12 cellular contexts compared by ENCODE assay signal in genomic region chr11:128685383-128686044, GRCh38. TPM values are rescaled to one million over a fixed set of nuclear protein-coding genes. Genes with fewer than 3 reads are reported as not detected.
A peak's percentile ranks its signal among the peaks of the same experiment; 100 is the strongest.
DNase-seq lines count a peak whose midpoint lies in the region; ATAC-seq and TF ChIP-seq lines count a peak whose summit lies in the region.
"Had no signal": no experiment of that assay in that cellular context is flagged by ENCODE, and none has a peak within 500 bp of the region (broad histone marks: within the 10 kb centered on the region; RNA-seq: fewer than 3 reads in every experiment).

No MANE protein-coding gene starts in this region.

- peaks cover 43% of the 10 kb centered on the region for H3K4me1 Mint-ChIP-seq in activated CD4-positive, alpha-beta memory T cell treated with anti-CD3 and anti-CD28 coated beads for 36 hours (ENCODE audit: low read depth)
- peaks cover 36% of the 10 kb centered on the region for H3K4me1 Mint-ChIP-seq in activated CD4-positive, alpha-beta memory T cell treated with anti-CD3 and anti-CD28 coated beads, Interleukin-2, amount 10 ng/mL, durations not matched to agents 7 days and 5 days
- peaks cover 31 to 40% of the 10 kb centered on the region in 2 donors for H3K4me1 Mint-ChIP-seq in stimulated activated naive B cell treated with anti-CD40 and anti-IgM and Interleukin-4, amounts not matched to agents 10 μg/mL and 1 μg/mL and 100 μg/mL, for 72 hours

- peak overlapping the region; percentile 71 for H3K4me3 Mint-ChIP-seq in activated CD4-positive, alpha-beta memory T cell treated with anti-CD3 and anti-CD28 coated beads for 36 hours
- H3K4me3 Mint-ChIP-seq in activated CD4-positive, alpha-beta memory T cell treated with anti-CD3 and anti-CD28 coated beads, Interleukin-2, amount 10 ng/mL, durations not matched to agents 7 days and 5 days: no peak overlapping the region
- H3K4me3 Mint-ChIP-seq in stimulated activated naive B cell treated with anti-CD40 and anti-IgM and Interleukin-4, amounts not matched to agents 10 μg/mL and 1 μg/mL and 100 μg/mL, for 72 hours: peak overlapping the region; percentile 81 to 90

- no peak for TF ChIP-seq CTCF in prostate gland (IDR thresholded peaks at IDR 0.05)

- no peak for TF ChIP-seq POLR2A in prostate gland (IDR thresholded peaks at IDR 0.05)

- no peaks in the 10 kb centered on the region for H3K36me3 Mint-ChIP-seq in activated CD4-positive, alpha-beta memory T cell treated with anti-CD3 and anti-CD28 coated beads for 36 hours
- H3K36me3 Mint-ChIP-seq in activated CD4-positive, alpha-beta memory T cell treated with anti-CD3 and anti-CD28 coated beads, Interleukin-2, amount 10 ng/mL, durations not matched to agents 7 days and 5 days (ENCODE audit: low read depth): no peaks in the 10 kb centered on the region
- H3K36me3 Mint-ChIP-seq in activated naive CD4-positive, alpha-beta T cell treated with anti-CD3 and anti-CD28 coated beads, Interleukin-2, amount 50 U/mL, for 72 hours: peaks cover 0 to 6% of the 10 kb centered on the region in 2 donors
- H3K36me3 Mint-ChIP-seq in stimulated activated naive B cell treated with anti-CD40 and anti-IgM and Interleukin-4, amounts not matched to agents 10 μg/mL and 1 μg/mL and 100 μg/mL, for 72 hours: no peaks in the 10 kb centered on the region

- CTCF ChIA-PET in activated CD4-positive, alpha-beta memory T cell treated with anti-CD3 and anti-CD28 coated beads for 36 hours (lab: Charles Lee): interaction anchor here (1.1 kb wide), 1 partner anchor 72 kb away, joined by 7 read pairs; no protein-coding TSS in a partner anchor
- CTCF ChIA-PET in activated CD4-positive, alpha-beta memory T cell treated with anti-CD3 and anti-CD28 coated beads, Interleukin-2, amount 10 ng/mL, durations not matched to agents 7 days and 5 days (lab: Charles Lee): interaction anchor here (0.6 to 1.8 kb wide), 4 partner anchors 57 to 697 kb away, joined by 3 to 7 read pairs (median 4); no protein-coding TSS in a partner anchor

- no peaks in the 10 kb centered on the region for H3K36me3 ChIP-seq in prostate gland
- H3K36me3 ChIP-seq: pancreas, SJSA1 had no signal

- peaks cover 43% of the 10 kb centered on the region for H3K27me3 ChIP-seq in prostate gland (replicated peaks; ENCODE audit: insufficient read depth)
- H3K27me3 ChIP-seq: SJSA1 had no signal

- intact Hi-C loops in activated CD4-positive, alpha-beta memory T cell treated with anti-CD3 and anti-CD28 coated beads for 36 hours (cut with micrococcal nuclease): no loop called here
- intact Hi-C loops in prostate gland (cut with DNase I) (no loop called here), posterior cingulate gyrus (cut with DNase I) (no loop called here)

- H3K27me3 Mint-ChIP-seq in activated CD4-positive, alpha-beta memory T cell treated with anti-CD3 and anti-CD28 coated beads for 36 hours: peaks cover 33% of the 10 kb centered on the region
- peaks cover 66% of the 10 kb centered on the region for H3K27me3 Mint-ChIP-seq in activated CD4-positive, alpha-beta memory T cell treated with anti-CD3 and anti-CD28 coated beads, Interleukin-2, amount 10 ng/mL, durations not matched to agents 7 days and 5 days
- peaks cover 33 to 47% of the 10 kb centered on the region in 2 donors for H3K27me3 Mint-ChIP-seq in stimulated activated naive B cell treated with anti-CD40 and anti-IgM and Interleukin-4, amounts not matched to agents 10 μg/mL and 1 μg/mL and 100 μg/mL, for 72 hours

- H3K27ac ChIP-seq in prostate gland: no peak overlapping the region
- H3K27ac ChIP-seq: pancreas, SJSA1 had no signal

- H3K9me3 ChIP-seq in iPS-18c (ENCODE audit: control insufficient read depth, insufficient read depth, low read length) (no peaks in the 10 kb centered on the region), prostate gland (no peaks in the 10 kb centered on the region)
- H3K9me3 ChIP-seq: pancreas, SJSA1 had no signal

- no peaks in the 10 kb centered on the region for H3K4me1 ChIP-seq in prostate gland (replicated peaks)
- H3K4me1 ChIP-seq: SJSA1 had no signal

- H3K9me3 Mint-ChIP-seq in activated CD4-positive, alpha-beta memory T cell treated with anti-CD3 and anti-CD28 coated beads for 36 hours: no peaks in the 10 kb centered on the region
- no peaks in the 10 kb centered on the region for H3K9me3 Mint-ChIP-seq in activated CD4-positive, alpha-beta memory T cell treated with anti-CD3 and anti-CD28 coated beads, Interleukin-2, amount 10 ng/mL, durations not matched to agents 7 days and 5 days
- H3K9me3 Mint-ChIP-seq in activated naive CD4-positive, alpha-beta T cell treated with anti-CD3 and anti-CD28 coated beads, Interleukin-2, amount 50 U/mL, for 72 hours: no peaks in the 10 kb centered on the region
- H3K9me3 Mint-ChIP-seq in stimulated activated naive B cell treated with anti-CD40 and anti-IgM and Interleukin-4, amounts not matched to agents 10 μg/mL and 1 μg/mL and 100 μg/mL, for 72 hours: no peaks in the 10 kb centered on the region

- no peak overlapping the region for H3K27ac Mint-ChIP-seq in activated CD4-positive, alpha-beta memory T cell treated with anti-CD3 and anti-CD28 coated beads for 36 hours
- H3K27ac Mint-ChIP-seq in activated CD4-positive, alpha-beta memory T cell treated with anti-CD3 and anti-CD28 coated beads, Interleukin-2, amount 10 ng/mL, durations not matched to agents 7 days and 5 days: no peak overlapping the region
- no peak overlapping the region for H3K27ac Mint-ChIP-seq in activated naive CD4-positive, alpha-beta T cell treated with anti-CD3 and anti-CD28 coated beads, Interleukin-2, amount 50 U/mL, for 72 hours
- H3K27ac Mint-ChIP-seq in stimulated activated naive B cell treated with anti-CD40 and anti-IgM and Interleukin-4, amounts not matched to agents 10 μg/mL and 1 μg/mL and 100 μg/mL, for 72 hours: peak overlapping the region; percentile 67

- no peak for DNase-seq in activated CD4-positive, alpha-beta memory T cell treated with anti-CD3 and anti-CD28 coated beads for 36 hours
- DNase-seq in activated CD4-positive, alpha-beta memory T cell treated with anti-CD3 and anti-CD28 coated beads, Interleukin-2, amount 10 ng/mL, durations not matched to agents 7 days and 5 days: no peak
- no peak for DNase-seq in activated naive CD4-positive, alpha-beta T cell treated with anti-CD3 and anti-CD28 coated beads, Interleukin-2, amount 50 U/mL, for 72 hours (ENCODE audit: low spot score in 2 of 2)
- DNase-seq in stimulated activated naive B cell treated with anti-CD40 and anti-IgM and Interleukin-4, amounts not matched to agents 10 μg/mL and 1 μg/mL and 100 μg/mL, for 72 hours: no peak
- DNase-seq in prostate gland (ENCODE audit: low spot score) (no peak), posterior cingulate gyrus (no peak)
- DNase-seq: dermis blood vessel endothelial cell, NCI-H446 had no signal

- WGBS in prostate gland: 17% methylated on average over 22 of the region's 22 CpGs

- ATAC-seq in activated naive CD4-positive, alpha-beta T cell treated with anti-CD3 and anti-CD28 coated beads, Interleukin-2, amount 50 U/mL, for 72 hours: peak; percentile 9 to 17
- peak; percentile 20 to 39 for ATAC-seq in stimulated activated naive B cell treated with anti-CD40 and anti-IgM and Interleukin-4, amounts not matched to agents 10 μg/mL and 1 μg/mL and 100 μg/mL, for 72 hours (replicated peaks)
- ATAC-seq in GM19023 (IDR thresholded peaks at IDR 0.05; ENCODE audit: unreplicated experiment): no peak

- H3K4me3 ChIP-seq in iPS-18c (ENCODE audit: insufficient read depth, low read depth, low read length): peak overlapping the region; percentile 38
- no peak overlapping the region for H3K4me3 ChIP-seq in prostate gland
- H3K4me3 ChIP-seq: pancreas, SJSA1 had no signal

- POLR2A ChIA-PET in activated CD4-positive, alpha-beta memory T cell treated with anti-CD3 and anti-CD28 coated beads for 36 hours (lab: Charles Lee): interaction anchor here (0.6 to 2.0 kb wide), 5 partner anchors 11 to 218 kb away, joined by 3 to 5 read pairs (median 3); no protein-coding TSS in a partner anchor
- POLR2A ChIA-PET in activated CD4-positive, alpha-beta memory T cell treated with anti-CD3 and anti-CD28 coated beads, Interleukin-2, amount 10 ng/mL, durations not matched to agents 7 days and 5 days (lab: Charles Lee): interaction anchor here (1.0 to 2.0 kb wide), 6 partner anchors 10 to 72 kb away, joined by 3 to 8 read pairs (median 4); no protein-coding TSS in a partner anchor

RNA-seq across cellular contexts. Expression of gene FLI1, which starts 8.4 kb away (rescaled TPM):
- 10 to 100 TPM; 60.3 to 63.7 TPM for total RNA-seq in activated CD4-positive, alpha-beta memory T cell treated with anti-CD3 and anti-CD28 coated beads for 36 hours
- 100 to 1,000 TPM; 133 to 139 TPM for total RNA-seq in activated CD4-positive, alpha-beta memory T cell treated with anti-CD3 and anti-CD28 coated beads, Interleukin-2, amount 10 ng/mL, durations not matched to agents 7 days and 5 days
- 10 to 100 TPM; 44.4 to 69.4 TPM for total RNA-seq in activated naive CD4-positive, alpha-beta T cell treated with anti-CD3 and anti-CD28 coated beads, Interleukin-2, amount 50 U/mL, for 72 hours
- 10 to 100 TPM in 1 of 2 donors, 1 to 10 TPM in 1; 9.8 to 10.6 TPM for total RNA-seq in prostate gland
